24 cellular contexts compared by ENCODE assay signal in genomic region chr4:40281913-40282312, GRCh38. TPM values are rescaled to one million over a fixed set of nuclear protein-coding genes. Genes with fewer than 3 reads are reported as not detected.
DNase-seq lines count a peak whose midpoint lies in the region; ATAC-seq and TF ChIP-seq lines count a peak whose summit lies in the region.
"Had no signal": no experiment of that assay in that cellular context is flagged by ENCODE, and none has a peak within 500 bp of the region (broad histone marks: within the 10 kb centered on the region; RNA-seq: fewer than 3 reads in every experiment).

No MANE protein-coding gene starts in this region.

- no peak overlapping the region for H3K4me2 ChIP-seq in GM23338

- peaks cover 7% of the 10 kb centered on the region for H3K36me3 Mint-ChIP-seq in activated CD4-positive, alpha-beta T cell treated with anti-CD3 and anti-CD28 coated beads, Interleukin-2, amount 10 ng/mL, durations not matched to agents 24 days and 14 days (ENCODE audit: low read depth)
- H3K36me3 Mint-ChIP-seq in GM23338 (ENCODE audit: low read depth) (no peaks in the 10 kb centered on the region; the same call in 2 of the 3 replicates), nephron progenitor cell (ENCODE audit: low read depth) (peaks cover 3% of the 10 kb centered on the region), progenitor cell of endocrine pancreas (ENCODE audit: insufficient read depth) (no peaks in the 10 kb centered on the region)
- H3K36me3 Mint-ChIP-seq in activated T-helper 17 cell treated with anti-CD3 and anti-CD28 coated beads, Interleukin-2, amount 50 U/mL, for 72 hours (ENCODE audit: low read depth) = peaks cover 10% of the 10 kb centered on the region

- H3K36me3 ChIP-seq in GM23338 (ENCODE audit: insufficient read depth) = no peaks in the 10 kb centered on the region; the same call in 1 of the 2 replicates
- H3K36me3 ChIP-seq: upper lobe of right lung had no signal

- no peaks in the 10 kb centered on the region for H3K27me3 Mint-ChIP-seq in activated CD4-positive, alpha-beta T cell treated with anti-CD3 and anti-CD28 coated beads, Interleukin-2, amount 10 ng/mL, durations not matched to agents 24 days and 14 days
- H3K27me3 Mint-ChIP-seq in GM23338 (ENCODE audit: insufficient read depth, low read depth, poor library complexity) = peaks cover 13% of the 10 kb centered on the region
- H3K27me3 Mint-ChIP-seq in activated T-helper 17 cell treated with anti-CD3 and anti-CD28 coated beads, Interleukin-2, amount 50 U/mL, for 72 hours = no peaks in the 10 kb centered on the region
- H3K27me3 Mint-ChIP-seq in nephron progenitor cell (ENCODE audit: low read depth, poor library complexity) = peaks cover 10% of the 10 kb centered on the region
- no peaks in the 10 kb centered on the region for H3K27me3 Mint-ChIP-seq in progenitor cell of endocrine pancreas

- DNase-seq in activated CD4-positive, alpha-beta T cell treated with anti-CD3 and anti-CD28 coated beads, Interleukin-2, amount 10 ng/mL, durations not matched to agents 24 days and 14 days = no peak
- no peak for DNase-seq in activated CD4-positive, alpha-beta T cell treated with anti-CD3 and anti-CD28 coated beads for 48 hours
- DNase-seq in GM23338 (ENCODE audit: low spot score) (no peak), nephron progenitor cell (no peak), progenitor cell of endocrine pancreas (ENCODE audit: low spot score, unreplicated experiment) (no peak), occipital lobe (lab: John Stamatoyannopoulos, UW) (no peak), SIG-M5 treated with dmso at 0.1 percent for 504 hours (lab: John Stamatoyannopoulos, UW; ENCODE audit: unreplicated experiment) (no peak)
- DNase-seq: 8988T; activated effector memory CD4-positive, alpha-beta T cell treated with Interleukin-2 at 50 U/mL for 16 hours; DMS79; GF-D8; HFFc6; IMR-90; islet precursor cell; NCI-H1092 treated with DMSO at 0.1 percent for 48 hours; NCI-H2029; NCI-H446; psoas muscle; stimulated activated CD8-positive, alpha-beta memory T cell treated with anti-CD3 and anti-CD28 coated beads, Interleukin-4, amount 100 ng/mL, for 48 hours; upper lobe of right lung had no signal

- TF ChIP-seq CTCF in GM23338 (conservative IDR thresholded peaks at IDR 0.05; ENCODE audit: low read depth in 2 of 2) = no peak
- no peak for TF ChIP-seq CTCF in nephron progenitor cell (IDR thresholded peaks at IDR 0.05)
- no peak for TF ChIP-seq CTCF in progenitor cell of endocrine pancreas (IDR thresholded peaks at IDR 0.05; ENCODE audit: unreplicated experiment)

- no peaks in the 10 kb centered on the region for H3K27me3 ChIP-seq in GM23338 (ENCODE audit: insufficient read depth)
- H3K27me3 ChIP-seq: upper lobe of right lung had no signal

- no peak for ATAC-seq in GM23338
- no peak for ATAC-seq in activated T-helper 17 cell treated with anti-CD3 and anti-CD28 coated beads, Interleukin-2, amount 50 U/mL, for 72 hours (replicated peaks)
- ATAC-seq: psoas muscle, upper lobe of right lung had no signal

- H2AFZ ChIP-seq in GM23338 = peak overlapping the region; percentile 43; the same call in 1 of the 2 replicates

- H3K79me2 ChIP-seq in GM23338 (replicated peaks; ENCODE audit: insufficient read depth) = no peaks in the 10 kb centered on the region

- H3K27ac ChIP-seq in GM23338 (ENCODE audit: low read depth) = no peak overlapping the region
- H3K27ac ChIP-seq: coronary artery, psoas muscle, upper lobe of right lung had no signal

- H3K4me1 ChIP-seq in GM23338 (ENCODE audit: insufficient read depth) = no peaks in the 10 kb centered on the region
- H3K4me1 ChIP-seq: psoas muscle, upper lobe of right lung had no signal

- H3K9me3 Mint-ChIP-seq in activated CD4-positive, alpha-beta T cell treated with anti-CD3 and anti-CD28 coated beads, Interleukin-2, amount 10 ng/mL, durations not matched to agents 24 days and 14 days = peaks cover 16% of the 10 kb centered on the region
- H3K9me3 Mint-ChIP-seq in GM23338 (no peaks in the 10 kb centered on the region; the same call in 2 of the 3 replicates), nephron progenitor cell (peaks cover 16% of the 10 kb centered on the region), progenitor cell of endocrine pancreas (ENCODE audit: low read depth) (peaks cover 7% of the 10 kb centered on the region)
- H3K9me3 Mint-ChIP-seq in activated T-helper 17 cell treated with anti-CD3 and anti-CD28 coated beads, Interleukin-2, amount 50 U/mL, for 72 hours = peaks cover 14% of the 10 kb centered on the region
- H3K9me3 Mint-ChIP-seq: HFFc6 had no signal

- H3K4me3 Mint-ChIP-seq in activated CD4-positive, alpha-beta T cell treated with anti-CD3 and anti-CD28 coated beads, Interleukin-2, amount 10 ng/mL, durations not matched to agents 24 days and 14 days = no peak overlapping the region
- no peak overlapping the region for H3K4me3 Mint-ChIP-seq in GM23338
- peak overlapping the region; percentile 77 for H3K4me3 Mint-ChIP-seq in activated T-helper 17 cell treated with anti-CD3 and anti-CD28 coated beads, Interleukin-2, amount 50 U/mL, for 72 hours
- H3K4me3 Mint-ChIP-seq in nephron progenitor cell = no peak overlapping the region
- no peak overlapping the region for H3K4me3 Mint-ChIP-seq in progenitor cell of endocrine pancreas (ENCODE audit: low read depth)
- H3K4me3 Mint-ChIP-seq: HFFc6, neural crest cell had no signal

- H4K20me1 ChIP-seq in GM23338 (replicated peaks; ENCODE audit: insufficient read depth) = no peaks in the 10 kb centered on the region

- H3K27ac Mint-ChIP-seq in activated CD4-positive, alpha-beta T cell treated with anti-CD3 and anti-CD28 coated beads, Interleukin-2, amount 10 ng/mL, durations not matched to agents 24 days and 14 days = peak overlapping the region; percentile 68
- H3K27ac Mint-ChIP-seq in GM23338 (no peak overlapping the region), nephron progenitor cell (peak overlapping the region; percentile 83), progenitor cell of endocrine pancreas (no peak overlapping the region)
- peak overlapping the region; percentile 95 for H3K27ac Mint-ChIP-seq in activated T-helper 17 cell treated with anti-CD3 and anti-CD28 coated beads, Interleukin-2, amount 50 U/mL, for 72 hours
- H3K27ac Mint-ChIP-seq: HFFc6 had no signal

- peaks cover 46% of the 10 kb centered on the region for H3K4me1 Mint-ChIP-seq in activated CD4-positive, alpha-beta T cell treated with anti-CD3 and anti-CD28 coated beads, Interleukin-2, amount 10 ng/mL, durations not matched to agents 24 days and 14 days
- H3K4me1 Mint-ChIP-seq in GM23338 = 0 out of 3 replicates have a peak, but pooled peaks cover 3% of the 10 kb centered on the region
- peaks cover 38% of the 10 kb centered on the region for H3K4me1 Mint-ChIP-seq in activated T-helper 17 cell treated with anti-CD3 and anti-CD28 coated beads, Interleukin-2, amount 50 U/mL, for 72 hours
- H3K4me1 Mint-ChIP-seq in nephron progenitor cell = peaks cover 24% of the 10 kb centered on the region
- no peaks in the 10 kb centered on the region for H3K4me1 Mint-ChIP-seq in progenitor cell of endocrine pancreas (ENCODE audit: low read depth)

- intact Hi-C loops in activated CD4-positive, alpha-beta T cell treated with anti-CD3 and anti-CD28 coated beads, Interleukin-2, amount 10 ng/mL, durations not matched to agents 24 days and 14 days (cut with micrococcal nuclease) = no loop called here

- no peaks in the 10 kb centered on the region for H3F3A ChIP-seq in GM23338 (replicated peaks; ENCODE audit: low read depth)

- no peaks in the 10 kb centered on the region; the same call in 1 of the 2 replicates for H3K9me2 ChIP-seq in GM23338 (ENCODE audit: insufficient read depth)

- no peak overlapping the region for H3K4me3 ChIP-seq in GM23338
- H3K4me3 ChIP-seq: coronary artery, psoas muscle, upper lobe of right lung had no signal

RNA-seq across cellular contexts. Expression of gene CHRNA9, which starts 53.2 kb away (rescaled TPM):
- not detected in 2 replicates for total RNA-seq in activated CD4-positive, alpha-beta T cell treated with anti-CD3 and anti-CD28 coated beads, Interleukin-2, amount 10 ng/mL, durations not matched to agents 24 days and 14 days
- total RNA-seq in GM23338 (2014; rRNA removed; shearing (Covaris generic)) = 0.78 and 5.7 TPM in 2 replicates
- 0.24 and 0.58 TPM in 2 replicates for polyA plus RNA-seq in GM23338 (2016; fragmentation: Nextera tagmentation; extraction: Ambion mirVana)
- not detected for total RNA-seq in activated T-helper 17 cell treated with anti-CD3 and anti-CD28 coated beads, Interleukin-2, amount 50 U/mL, for 72 hours
- total RNA-seq in progenitor cell of endocrine pancreas = 0.22 and 0.43 TPM in 2 replicates
- total RNA-seq in occipital lobe = 0.31 TPM
- total RNA-seq: HFFc6, IMR-90, liver, neural crest cell, psoas muscle, upper lobe of right lung had no signal
- polyA plus RNA-seq: IMR-90, liver had no signal

Comparison
In these comparisons a context has a peak if more than half of its experiments do, and no peak if none do; other contexts are left out.
1. H3K27ac Mint-ChIP-seq: peak in activated CD4-positive, alpha-beta T cell treated with anti-CD3 and anti-CD28 coated beads, Interleukin-2, amount 10 ng/mL, durations not matched to agents 24 days and 14 days (single experiment), activated T-helper 17 cell treated with anti-CD3 and anti-CD28 coated beads, Interleukin-2, amount 50 U/mL, for 72 hours (single experiment) and nephron progenitor cell (single experiment); none in GM23338 (single experiment) and progenitor cell of endocrine pancreas (single experiment).